In the genomic region with DNA sequence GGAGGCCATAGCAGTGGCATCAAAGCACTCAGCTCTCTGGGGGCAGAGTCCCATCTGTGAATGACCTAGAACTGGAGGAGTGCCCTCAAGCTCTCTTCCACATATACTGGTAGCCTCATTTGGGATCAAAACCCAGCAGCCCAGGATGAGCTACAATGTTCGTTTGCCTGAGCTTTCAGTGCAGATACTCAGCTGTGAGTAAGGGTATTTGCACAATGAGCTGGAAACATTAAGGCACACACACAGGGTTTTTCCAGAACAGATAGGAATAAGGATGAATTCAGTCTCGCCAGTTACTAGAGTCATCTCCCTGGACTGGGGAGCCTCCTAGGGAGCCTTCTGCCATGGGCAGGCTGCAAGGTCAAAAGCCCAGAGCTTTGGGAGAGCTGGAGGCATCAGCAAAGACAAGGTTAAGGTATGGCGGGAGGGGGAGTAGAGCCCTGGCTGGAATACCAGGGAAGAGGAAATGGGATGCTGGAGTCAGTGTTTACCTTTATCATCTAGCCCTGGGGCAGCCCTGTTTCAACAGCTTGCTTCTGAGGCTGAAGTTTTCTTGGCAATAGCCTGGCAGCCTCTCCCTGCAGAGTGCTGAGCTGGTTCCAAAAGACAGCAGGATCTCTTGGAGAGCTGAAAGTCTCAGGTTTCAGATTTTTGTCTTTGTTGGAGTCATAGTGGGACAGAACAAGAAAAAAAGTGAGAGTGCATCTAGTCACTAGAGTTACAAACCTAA, we compare ENCODE assay signal across 14 cellular contexts.
DNase-seq lines count a peak whose midpoint lies in the region; ATAC-seq and TF ChIP-seq lines count a peak whose summit lies in the region.
"Had no signal": no experiment of that assay in that cellular context is flagged by ENCODE, and none has a peak within 500 bp of the region (broad histone marks: within the 10 kb centered on the region; RNA-seq: fewer than 3 reads in every experiment).

No MANE protein-coding gene starts in this region.

- no peaks in the 10 kb centered on the region for H3K36me3 ChIP-seq in Panc1 (ENCODE audit: control insufficient read depth, insufficient read depth, low read length)

- intact Hi-C loops in Panc1 (cut with micrococcal nuclease; ENCODE audit: unreplicated experiment) = no loop called here

- no peak for TF ChIP-seq POLR2A in erythroblast (IDR thresholded peaks at IDR 0.05; ENCODE audit: low read length)

- no peak for TF ChIP-seq CTCF in Panc1 (IDR thresholded peaks at IDR 0.05)

- CTCF ChIA-PET in Panc1 (lab: Charles Lee) = no interaction called here

- peak overlapping the region; percentile 48; the same call in 1 of the 2 replicates for H3K27ac ChIP-seq in Panc1 (ENCODE audit: low read length)

- in situ Hi-C loops in Panc1 (cut with HindIII; ENCODE audit: low pct_unique_long_range_greater_than_20kb, low sequenced_read_pairs) = no loop called here

- BruUV-seq in Panc1 (replicated peaks; lab: Mats Ljungman, UMichigan) = no TSS peak

- no peak overlapping the region for H3K4me3 ChIP-seq in Panc1 (ENCODE audit: low read depth in 2 of 2, low read length in 2 of 2)

- H3K4me1 ChIP-seq in Panc1 (ENCODE audit: control insufficient read depth, insufficient read depth, low read length) = peaks cover 7% of the 10 kb centered on the region; the same call in 1 of the 2 replicates

- POLR2A ChIA-PET in Panc1 (lab: Charles Lee) = no interaction called here

- DNase-seq in COR-L47 (lab: John Stamatoyannopoulos, UW) (peak; percentile 92), NCI-H146 (lab: John Stamatoyannopoulos, UW) (peak; percentile 88), Panc1 (ENCODE audit: low read depth, low spot score) (no peak), fibroblast of peridontal ligament (ENCODE audit: extremely low read depth) (peak; percentile 1), erythroblast (lab: John Stamatoyannopoulos, UW) (no peak)
- DNase-seq: activated CD4-positive, CD25-positive, alpha-beta regulatory T cell; activated T-cell treated with anti-CD3 and anti-CD28 coated beads for 4 hours; effector memory CD4-positive, alpha-beta T cell; NCI-H1694 treated with DMSO at 0.1 percent for 48 hours; nucleus accumbens; SHP77 treated with DMSO at 0.1 percent for 48 hours had no signal

- H3K27me3 ChIP-seq in Panc1 (ENCODE audit: control insufficient read depth, insufficient read depth, low read length) = no peaks in the 10 kb centered on the region

- H3K9me3 ChIP-seq in Panc1 (ENCODE audit: control insufficient read depth, insufficient read depth, low read depth, low read length) = no peaks in the 10 kb centered on the region

- ATAC-seq in Panc1 (peak; percentile 93), GM21423 (IDR thresholded peaks at IDR 0.05; ENCODE audit: unreplicated experiment) (no peak), GM18498 (IDR thresholded peaks at IDR 0.05; ENCODE audit: unreplicated experiment) (no peak), HG02870 (IDR thresholded peaks at IDR 0.05; ENCODE audit: unreplicated experiment) (no peak)

Comparison
In these comparisons a context has a peak if more than half of its experiments do, and no peak if none do; other contexts are left out.
1. DNase-seq: peak in COR-L47 (single experiment), NCI-H146 (single experiment) and fibroblast of peridontal ligament (single experiment); none in Panc1 (single experiment) and erythroblast (0 of 2).